In the genomic region with DNA sequence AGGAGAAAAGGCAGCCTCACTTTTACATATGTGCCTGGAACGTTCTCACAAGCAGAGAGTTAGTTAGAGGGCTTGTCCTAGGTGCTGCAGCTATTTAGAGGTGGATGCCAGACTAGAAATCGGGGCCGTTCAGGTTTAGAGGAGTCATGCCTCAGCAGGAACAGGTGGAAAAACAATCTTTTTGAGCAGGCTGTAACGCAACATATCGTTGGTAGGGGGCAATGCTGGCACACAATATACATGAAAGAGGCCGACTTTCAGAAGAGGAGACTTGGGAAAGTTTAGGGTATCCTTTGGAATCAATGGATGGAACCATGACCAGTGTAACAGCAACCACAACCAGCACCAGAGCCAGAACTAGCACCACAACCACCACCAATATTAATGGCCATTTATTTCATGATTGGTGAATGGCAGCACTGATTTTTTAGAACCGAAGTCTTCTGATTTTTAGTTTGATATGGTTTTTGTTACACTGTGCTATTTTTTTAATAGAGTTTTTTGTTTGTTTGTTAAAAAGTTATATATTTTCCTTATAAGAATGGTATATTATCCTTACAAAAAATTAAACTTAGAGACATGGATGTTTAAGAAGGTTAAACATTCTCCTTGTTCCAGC, we compare ENCODE assay signal across 8 cellular contexts.
DNase-seq lines count a peak whose midpoint lies in the region; ATAC-seq and TF ChIP-seq lines count a peak whose summit lies in the region.

No MANE protein-coding gene starts in this region.

- peak; percentile 75 for DNase-seq in DMS 273 (lab: John Stamatoyannopoulos, UW; ENCODE audit: unreplicated experiment)
- DNase-seq in HFF-Myc (ENCODE audit: extremely low read depth, low read depth): no peak
- peak; percentile 10 for DNase-seq in RPMI8226
- DNase-seq in iPS-NIHi11 (ENCODE audit: low spot score): peak; percentile 37
- no peak for DNase-seq in HCEC 1CT

- ATAC-seq in HG03108 (IDR thresholded peaks at IDR 0.05; ENCODE audit: unreplicated experiment): no peak
- ATAC-seq in GM21576 (IDR thresholded peaks at IDR 0.05; ENCODE audit: unreplicated experiment): no peak
- ATAC-seq in GM18498 (IDR thresholded peaks at IDR 0.05; ENCODE audit: unreplicated experiment): no peak

- H3K4me3 ChIP-seq in HFF-Myc (replicated peaks; ENCODE audit: low read depth, low read length): no peak overlapping the region

- TF ChIP-seq CTCF in HFF-Myc (IDR thresholded peaks at IDR 0.05; ENCODE audit: low read depth, low read length, missing control alignments): peak; percentile 44

Comparison
In these comparisons a context has a peak if more than half of its experiments do, and no peak if none do; other contexts are left out.
1. DNase-seq: peak in DMS 273 (single experiment), RPMI8226 (single experiment) and iPS-NIHi11 (single experiment); none in HFF-Myc (single experiment) and HCEC 1CT (single experiment).